1 cellular context compared by ENCODE assay signal in the genomic region with DNA sequence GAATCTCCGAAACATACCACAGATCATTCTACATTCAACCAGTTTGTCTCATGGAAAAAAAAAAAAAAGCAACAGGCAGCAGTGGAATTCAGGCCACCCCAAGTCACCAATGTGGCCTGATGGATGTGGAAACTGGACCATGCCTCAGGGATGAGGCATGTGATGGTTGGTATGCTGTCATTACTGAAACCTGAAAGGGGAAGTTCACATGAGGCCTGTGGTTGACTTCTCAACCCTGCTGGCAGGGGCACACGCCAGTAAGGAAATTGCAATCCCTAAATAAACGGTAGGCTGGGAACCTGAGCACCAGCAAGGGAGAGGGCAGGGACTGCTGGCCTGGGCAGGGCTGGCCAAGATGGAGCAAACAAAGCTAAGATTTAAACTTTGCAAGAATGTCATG.
TF ChIP-seq lines count a peak whose summit lies in the region.

No MANE protein-coding gene starts in this region.

TF ChIP-seq in HepG2, 621 proteins besides CTCF, POLR2A, EP300 and RAD21 (continued from another document):
- TF ChIP-seq, protein P1, sequence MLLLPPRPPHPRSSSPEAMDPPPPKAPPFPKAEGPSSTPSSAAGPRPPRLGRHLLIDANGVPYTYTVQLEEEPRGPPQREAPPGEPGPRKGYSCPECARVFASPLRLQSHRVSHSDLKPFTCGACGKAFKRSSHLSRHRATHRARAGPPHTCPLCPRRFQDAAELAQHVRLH (CRISPR knock-in tag; IDR thresholded peaks at IDR 0.05; ENCODE audit: borderline replicate concordance, low read depth): no peak
- TF ChIP-seq, protein P2, sequence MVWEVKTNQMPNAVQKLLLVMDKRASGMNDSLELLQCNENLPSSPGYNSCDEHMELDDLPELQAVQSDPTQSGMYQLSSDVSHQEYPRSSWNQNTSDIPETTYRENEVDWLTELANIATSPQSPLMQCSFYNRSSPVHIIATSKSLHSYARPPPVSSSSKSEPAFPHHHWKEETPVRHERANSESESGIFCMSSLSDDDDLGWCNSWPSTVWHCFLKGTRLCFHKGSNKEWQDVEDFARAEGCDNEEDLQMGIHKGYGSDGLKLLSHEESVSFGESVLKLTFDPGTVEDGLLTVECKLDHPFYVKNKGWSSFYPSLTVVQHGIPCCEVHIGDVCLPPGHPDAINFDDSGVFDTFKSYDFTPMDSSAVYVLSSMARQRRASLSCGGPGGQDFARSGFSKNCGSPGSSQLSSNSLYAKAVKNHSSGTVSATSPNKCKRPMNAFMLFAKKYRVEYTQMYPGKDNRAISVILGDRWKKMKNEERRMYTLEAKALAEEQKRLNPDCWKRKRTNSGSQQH (CRISPR knock-in tag; IDR thresholded peaks at IDR 0.05; ENCODE audit: low read depth): no peak
- TF ChIP-seq CAMTA2 (CRISPR knock-in tag; IDR thresholded peaks at IDR 0.05; ENCODE audit: borderline replicate concordance) (no peak), HNF4A (CRISPR knock-in tag; IDR thresholded peaks at IDR 0.05) (no peak), ZNF468 (CRISPR knock-in tag; IDR thresholded peaks at IDR 0.05) (no peak), NR2F1 (CRISPR knock-in tag; IDR thresholded peaks at IDR 0.05) (no peak)
- TF ChIP-seq, protein P3, sequence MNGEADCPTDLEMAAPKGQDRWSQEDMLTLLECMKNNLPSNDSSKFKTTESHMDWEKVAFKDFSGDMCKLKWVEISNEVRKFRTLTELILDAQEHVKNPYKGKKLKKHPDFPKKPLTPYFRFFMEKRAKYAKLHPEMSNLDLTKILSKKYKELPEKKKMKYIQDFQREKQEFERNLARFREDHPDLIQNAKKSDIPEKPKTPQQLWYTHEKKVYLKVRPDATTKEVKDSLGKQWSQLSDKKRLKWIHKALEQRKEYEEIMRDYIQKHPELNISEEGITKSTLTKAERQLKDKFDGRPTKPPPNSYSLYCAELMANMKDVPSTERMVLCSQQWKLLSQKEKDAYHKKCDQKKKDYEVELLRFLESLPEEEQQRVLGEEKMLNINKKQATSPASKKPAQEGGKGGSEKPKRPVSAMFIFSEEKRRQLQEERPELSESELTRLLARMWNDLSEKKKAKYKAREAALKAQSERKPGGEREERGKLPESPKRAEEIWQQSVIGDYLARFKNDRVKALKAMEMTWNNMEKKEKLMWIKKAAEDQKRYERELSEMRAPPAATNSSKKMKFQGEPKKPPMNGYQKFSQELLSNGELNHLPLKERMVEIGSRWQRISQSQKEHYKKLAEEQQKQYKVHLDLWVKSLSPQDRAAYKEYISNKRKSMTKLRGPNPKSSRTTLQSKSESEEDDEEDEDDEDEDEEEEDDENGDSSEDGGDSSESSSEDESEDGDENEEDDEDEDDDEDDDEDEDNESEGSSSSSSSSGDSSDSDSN (CRISPR knock-in tag; IDR thresholded peaks at IDR 0.05): no peak
- TF ChIP-seq, protein P4, sequence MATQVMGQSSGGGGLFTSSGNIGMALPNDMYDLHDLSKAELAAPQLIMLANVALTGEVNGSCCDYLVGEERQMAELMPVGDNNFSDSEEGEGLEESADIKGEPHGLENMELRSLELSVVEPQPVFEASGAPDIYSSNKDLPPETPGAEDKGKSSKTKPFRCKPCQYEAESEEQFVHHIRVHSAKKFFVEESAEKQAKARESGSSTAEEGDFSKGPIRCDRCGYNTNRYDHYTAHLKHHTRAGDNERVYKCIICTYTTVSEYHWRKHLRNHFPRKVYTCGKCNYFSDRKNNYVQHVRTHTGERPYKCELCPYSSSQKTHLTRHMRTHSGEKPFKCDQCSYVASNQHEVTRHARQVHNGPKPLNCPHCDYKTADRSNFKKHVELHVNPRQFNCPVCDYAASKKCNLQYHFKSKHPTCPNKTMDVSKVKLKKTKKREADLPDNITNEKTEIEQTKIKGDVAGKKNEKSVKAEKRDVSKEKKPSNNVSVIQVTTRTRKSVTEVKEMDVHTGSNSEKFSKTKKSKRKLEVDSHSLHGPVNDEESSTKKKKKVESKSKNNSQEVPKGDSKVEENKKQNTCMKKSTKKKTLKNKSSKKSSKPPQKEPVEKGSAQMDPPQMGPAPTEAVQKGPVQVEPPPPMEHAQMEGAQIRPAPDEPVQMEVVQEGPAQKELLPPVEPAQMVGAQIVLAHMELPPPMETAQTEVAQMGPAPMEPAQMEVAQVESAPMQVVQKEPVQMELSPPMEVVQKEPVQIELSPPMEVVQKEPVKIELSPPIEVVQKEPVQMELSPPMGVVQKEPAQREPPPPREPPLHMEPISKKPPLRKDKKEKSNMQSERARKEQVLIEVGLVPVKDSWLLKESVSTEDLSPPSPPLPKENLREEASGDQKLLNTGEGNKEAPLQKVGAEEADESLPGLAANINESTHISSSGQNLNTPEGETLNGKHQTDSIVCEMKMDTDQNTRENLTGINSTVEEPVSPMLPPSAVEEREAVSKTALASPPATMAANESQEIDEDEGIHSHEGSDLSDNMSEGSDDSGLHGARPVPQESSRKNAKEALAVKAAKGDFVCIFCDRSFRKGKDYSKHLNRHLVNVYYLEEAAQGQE (IDR thresholded peaks at IDR 0.05; ENCODE audit: borderline replicate concordance in 1 of 2, low read depth in 1 of 2, low read length in 2 of 2): no peak
